9 cellular contexts compared by ENCODE assay signal in genomic region chr22:30602049-30602448, GRCh38. TPM values are rescaled to one million over a fixed set of nuclear protein-coding genes. Genes with fewer than 3 reads are reported as not detected.
DNase-seq lines count a peak whose midpoint lies in the region; FAIRE-seq and TF ChIP-seq lines count a peak whose summit lies in the region.
"Had no signal": no experiment of that assay in that cellular context is flagged by ENCODE, and none has a peak within 500 bp of the region (broad histone marks: within the 10 kb centered on the region; RNA-seq: fewer than 3 reads in every experiment).

No MANE protein-coding gene starts in this region.

- peaks cover 4% of the 10 kb centered on the region for H3K27me3 Mint-ChIP-seq in nephron progenitor cell (ENCODE audit: low read depth, poor library complexity)
- H3K27me3 Mint-ChIP-seq: dendritic cell treated with granulocyte-macrophage colony-stimulating factor and Interleukin-4, amounts not matched to agents 40 ng/mL and 50 ng/mL, for 4 days had no signal

- no peaks in the 10 kb centered on the region for H3K9me3 Mint-ChIP-seq in nephron progenitor cell
- H3K9me3 Mint-ChIP-seq: dendritic cell treated with granulocyte-macrophage colony-stimulating factor and Interleukin-4, amounts not matched to agents 40 ng/mL and 50 ng/mL, for 4 days had no signal

- TF ChIP-seq CTCF in nephron progenitor cell (IDR thresholded peaks at IDR 0.05) = peak; percentile 12

- peaks cover 23% of the 10 kb centered on the region for H3K4me1 Mint-ChIP-seq in nephron progenitor cell

- no peak overlapping the region for H3K4me3 Mint-ChIP-seq in nephron progenitor cell
- H3K4me3 Mint-ChIP-seq: dendritic cell treated with granulocyte-macrophage colony-stimulating factor and Interleukin-4, amounts not matched to agents 40 ng/mL and 50 ng/mL, for 4 days had no signal

- FAIRE-seq in frontal cortex (lab: Jason Lieb, UNC) = no peak

- no peak overlapping the region for H3K27ac Mint-ChIP-seq in nephron progenitor cell
- H3K27ac Mint-ChIP-seq: dendritic cell treated with granulocyte-macrophage colony-stimulating factor and Interleukin-4, amounts not matched to agents 40 ng/mL and 50 ng/mL, for 4 days had no signal

- no peaks in the 10 kb centered on the region for H3K36me3 Mint-ChIP-seq in nephron progenitor cell (ENCODE audit: low read depth)

- DNase-seq in NCI-H748 (lab: John Stamatoyannopoulos, UW; ENCODE audit: unreplicated experiment) (peak; percentile 20), NCI-H748 treated with DMSO at 0.1 percent for 48 hours (lab: John Stamatoyannopoulos, UW) (no peak), NCI-H1436 treated with DMSO at 0.1 percent for 48 hours (lab: John Stamatoyannopoulos, UW) (peak; percentile 20), amniotic epithelial cell (ENCODE audit: low read depth) (peak; percentile 58), nephron progenitor cell (no peak), frontal cortex (ENCODE audit: low spot score in 2 of 2) (no peak), NCI-H2081 (lab: John Stamatoyannopoulos, UW) (no peak), HuH-7.5 (ENCODE audit: low spot score) (no peak)

RNA-seq across cellular contexts. Expression of gene TCN2, which starts 4.9 kb away (rescaled TPM):
- 11.0 TPM for total RNA-seq in frontal cortex

RNA-seq across cellular contexts. Expression of gene PES1, which starts 10.3 kb away (rescaled TPM):
- total RNA-seq in frontal cortex = 52.2 TPM

RNA-seq across cellular contexts. Expression of gene GAL3ST1, which starts 27.6 kb away (rescaled TPM):
- total RNA-seq in frontal cortex = 1.2 TPM

RNA-seq across cellular contexts. Expression of gene SLC35E4, which starts 33.5 kb away (rescaled TPM):
- total RNA-seq in frontal cortex = 6.5 TPM

RNA-seq across cellular contexts. Expression of gene SEC14L6, which starts 55.5 kb away (rescaled TPM):
- total RNA-seq in frontal cortex = 0.82 TPM

Comparison
In these comparisons a context has a peak if more than half of its experiments do, and no peak if none do; other contexts are left out.
1. DNase-seq: peak in NCI-H748 (single experiment), NCI-H1436 treated with DMSO at 0.1 percent for 48 hours (single experiment) and amniotic epithelial cell (single experiment); none in NCI-H748 treated with DMSO at 0.1 percent for 48 hours (single experiment), nephron progenitor cell (single experiment), frontal cortex (0 of 2), NCI-H2081 (0 of 2) and HuH-7.5 (single experiment).